10 cellular contexts compared by ENCODE assay signal in genomic region chr20:33653900-33654596, GRCh38. TPM values are rescaled to one million over a fixed set of nuclear protein-coding genes. Genes with fewer than 3 reads are reported as not detected.
A peak's percentile ranks its signal among the peaks of the same experiment; 100 is the strongest.
DNase-seq lines count a peak whose midpoint lies in the region; ATAC-seq and TF ChIP-seq lines count a peak whose summit lies in the region.
"Had no signal": no experiment of that assay in that cellular context is flagged by ENCODE, and none has a peak within 500 bp of the region (broad histone marks: within the 10 kb centered on the region; RNA-seq: fewer than 3 reads in every experiment).

No MANE protein-coding gene starts in this region.

- no peak overlapping the region for H2AFZ ChIP-seq in mammary epithelial cell (ENCODE audit: low read depth, low read length)

- H4K20me1 ChIP-seq in mammary epithelial cell (ENCODE audit: insufficient read depth, low read length), result no peaks in the 10 kb centered on the region

- in situ Hi-C loops in mammary epithelial cell (cut with MboI; ENCODE audit: low sequenced_read_pairs in 2 of 2), result loop anchor here in 1 of 2 donors (10.0 kb wide), 1 partner anchor 199 kb away; no protein-coding TSS in a partner anchor

- intact Hi-C loops in mammary epithelial cell (cut with micrococcal nuclease), result loop anchor here (1.0 to 5.0 kb wide), 3 partner anchors 139 to 252 kb away; partner anchors contain the start of gene CDK5RAP1

- no peak overlapping the region for H3K9ac ChIP-seq in mammary epithelial cell (ENCODE audit: insufficient read depth, low read length)

- BruUV-seq in mammary epithelial cell (replicated peaks; lab: Mats Ljungman, UMichigan), result no TSS peak

- H3K9me3 ChIP-seq in mammary epithelial cell (replicated peaks; ENCODE audit: insufficient read depth, low read length), result no peaks in the 10 kb centered on the region
- H3K9me3 ChIP-seq: gastrocnemius medialis had no signal

- H3K4me3 ChIP-seq in mammary epithelial cell (replicated peaks in 1 of 3; ENCODE audit: insufficient read depth in 1 of 3, low read depth in 2 of 3, low read length in 3 of 3), result no peak overlapping the region
- H3K4me3 ChIP-seq: gastrocnemius medialis had no signal

- H3K36me3 ChIP-seq in mammary epithelial cell (ENCODE audit: insufficient read depth, low read length), result no peaks in the 10 kb centered on the region

- dilution Hi-C loops in mammary epithelial cell (cut with HindIII; ENCODE audit: low sequenced_read_pairs), result no loop called here

- peak; percentile 93 for DNase-seq in DMS79 treated with DMSO at 0.1 percent for 48 hours (lab: John Stamatoyannopoulos, UW)
- peak; percentile 90 for DNase-seq in NCI-H2107 treated with DMSO at 0.1 percent for 48 hours (lab: John Stamatoyannopoulos, UW; ENCODE audit: unreplicated experiment)
- peak; percentile 34 for DNase-seq in mammary epithelial cell
- DNase-seq in myocyte (ENCODE audit: low read depth), result peak; percentile 46
- no peak for DNase-seq in HuH-7.5 (ENCODE audit: low spot score)
- DNase-seq in activated gamma-delta T cell treated with Interleukin-2 at 50 U/mL for 16 hours, result no peak
- DNase-seq: gastrocnemius medialis, T-helper 17 cell had no signal

- H3K79me2 ChIP-seq in mammary epithelial cell (ENCODE audit: insufficient read depth, low read length), result no peaks in the 10 kb centered on the region

- CTCF ChIA-PET in mammary epithelial cell (lab: Charles Lee; ENCODE audit: low non-redundant PET), result interaction anchor here (0.6 to 0.7 kb wide), 4 partner anchors 9 to 408 kb away, joined by 3 to 6 read pairs (median 5); no protein-coding TSS in a partner anchor

- no peak overlapping the region for H3K4me2 ChIP-seq in mammary epithelial cell (ENCODE audit: insufficient read depth, low read depth, low read length)

- no peak overlapping the region for H3K27ac ChIP-seq in mammary epithelial cell (ENCODE audit: insufficient read depth, low read depth, low read length)
- H3K27ac ChIP-seq: gastrocnemius medialis had no signal

- 37% methylated on average over 10 of the region's 11 CpGs for WGBS in mammary epithelial cell (ENCODE audit: low coverage, missing lambda C conversion rate)

- H3K4me1 ChIP-seq in mammary epithelial cell (ENCODE audit: insufficient read depth, low read length), result no peaks in the 10 kb centered on the region

- no peaks in the 10 kb centered on the region for H3K27me3 ChIP-seq in mammary epithelial cell (ENCODE audit: insufficient read depth, low read length)
- H3K27me3 ChIP-seq: gastrocnemius medialis had no signal

- TF ChIP-seq CTCF in mammary epithelial cell (conservative IDR thresholded peaks at IDR 0.05 in 1 of 2, IDR thresholded peaks at IDR 0.05 in 1 of 2; ENCODE audit: extremely low read depth in 1 of 2, insufficient read depth in 1 of 2, low read depth in 1 of 2, low read length in 2 of 2), result no peak

- ATAC-seq in GM18870 (IDR thresholded peaks at IDR 0.05; ENCODE audit: unreplicated experiment) (no peak), GM18873 (IDR thresholded peaks at IDR 0.05; ENCODE audit: low FRiP score, unreplicated experiment) (no peak)

RNA-seq across cellular contexts. Expression of gene C20orf144, which starts 8.1 kb away (rescaled TPM):
- total RNA-seq in mammary epithelial cell, result under 1 TPM; under 0.01 to 0.16 TPM
- polyA plus RNA-seq in mammary epithelial cell, result 0.03 TPM
- polyA minus RNA-seq in mammary epithelial cell, result not detected
- 0.24 TPM in 1 of 2 replicates, not detected in the other for total RNA-seq in myocyte
- polyA plus RNA-seq in myocyte (2012), result 0.58 TPM
- total RNA-seq: gastrocnemius medialis had no signal

RNA-seq across cellular contexts. Expression of gene ACTL10, which starts 12.7 kb away (rescaled TPM):
- 1 to 10 TPM; 1.4 to 2.7 TPM for total RNA-seq in mammary epithelial cell
- 0.79 TPM for polyA plus RNA-seq in mammary epithelial cell
- not detected for polyA minus RNA-seq in mammary epithelial cell
- 0.10 TPM in 1 of 2 replicates, not detected in the other for total RNA-seq in myocyte
- polyA plus RNA-seq in myocyte (2012), result 0.52 TPM

RNA-seq across cellular contexts. Expression of gene NECAB3, which starts 20.2 kb away (rescaled TPM):
- 10 to 100 TPM; 14.6 to 14.7 TPM for total RNA-seq in mammary epithelial cell
- 5.4 TPM for polyA plus RNA-seq in mammary epithelial cell
- polyA minus RNA-seq in mammary epithelial cell, result 2.9 TPM
- total RNA-seq in myocyte, result 186 and 221 TPM in 2 replicates
- polyA plus RNA-seq in myocyte (2012), result 62.3 TPM

RNA-seq across cellular contexts. Expression of gene E2F1, which starts 32.1 kb away (rescaled TPM):
- total RNA-seq in mammary epithelial cell (10 to 100 TPM in 1 of 2 donors, 1 to 10 TPM in 1; 1.8 to 12.7 TPM), myocyte (4.3 and 6.0 TPM in 2 replicates)
- polyA plus RNA-seq in mammary epithelial cell, result 10.3 TPM
- 10.7 TPM for polyA minus RNA-seq in mammary epithelial cell
- 3.8 TPM for polyA plus RNA-seq in myocyte (2012)

Comparison
In these comparisons a context has a peak if more than half of its experiments do, and no peak if none do; other contexts are left out.
1. DNase-seq: peak in DMS79 treated with DMSO at 0.1 percent for 48 hours (single experiment), NCI-H2107 treated with DMSO at 0.1 percent for 48 hours (single experiment), mammary epithelial cell (single experiment) and myocyte (single experiment); none in HuH-7.5 (single experiment) and activated gamma-delta T cell treated with Interleukin-2 at 50 U/mL for 16 hours (single experiment).
2. RNA of gene NECAB3, which starts 20.2 kb away (total RNA-seq): 186 to 221 TPM in myocyte; 14.6 to 14.7 TPM in mammary epithelial cell; every median in the first group is over 10 times any median in the second.